In genomic region chr1:155017021-155017945, GRCh38 we compare ENCODE assay signal across 1 cellular context.
TF ChIP-seq lines count a peak whose summit lies in the region.

No MANE protein-coding gene starts in this region.

TF ChIP-seq in HepG2, 621 proteins besides CTCF, POLR2A, EP300 and RAD21 (continued from another document and continues in another):
- TF ChIP-seq ZBTB10 (CRISPR knock-in tag; IDR thresholded peaks at IDR 0.05; ENCODE audit: borderline replicate concordance) = peak; percentile 69; the same call in 1 of the 2 replicates
- TF ChIP-seq NFAT5 (CRISPR knock-in tag; IDR thresholded peaks at IDR 0.05) = no peak
- no peak for TF ChIP-seq ZNF468 (CRISPR knock-in tag; IDR thresholded peaks at IDR 0.05)
- TF ChIP-seq NFATC3 (CRISPR knock-in tag; IDR thresholded peaks at IDR 0.05) = peak; percentile 82
- TF ChIP-seq RBFOX2 (IDR thresholded peaks at IDR 0.05; ENCODE audit: low read depth, low read length) = peak; percentile 90
- 0 out of 2 replicates have a peak, but pooled peaks have one; percentile 55 for TF ChIP-seq ZNF335 (CRISPR knock-in tag; IDR thresholded peaks at IDR 0.05)
- no peak for TF ChIP-seq NR3C1 (CRISPR knock-in tag; IDR thresholded peaks at IDR 0.05)
- TF ChIP-seq MED13 (CRISPR knock-in tag; IDR thresholded peaks at IDR 0.05) = peak; percentile 68; the same call in 1 of the 2 replicates
- TF ChIP-seq LRRFIP1 (CRISPR knock-in tag; conservative IDR thresholded peaks at IDR 0.05) = no peak
- peak; percentile 85 for TF ChIP-seq MIER2 (CRISPR knock-in tag; IDR thresholded peaks at IDR 0.05)
- TF ChIP-seq PHF8 (CRISPR knock-in tag; IDR thresholded peaks at IDR 0.05) = peak; percentile 51; the same call in 1 of the 2 replicates
- TF ChIP-seq ZNF737 (CRISPR knock-in tag; IDR thresholded peaks at IDR 0.05; ENCODE audit: borderline replicate concordance) = no peak
- TF ChIP-seq ZNF790 (CRISPR knock-in tag; IDR thresholded peaks at IDR 0.05; ENCODE audit: borderline replicate concordance) = no peak
- TF ChIP-seq ZNF549 (CRISPR knock-in tag; IDR thresholded peaks at IDR 0.05) = no peak
- TF ChIP-seq EEA1 (CRISPR knock-in tag; IDR thresholded peaks at IDR 0.05; ENCODE audit: borderline replicate concordance) = no peak
- 0 out of 2 replicates have a peak, but pooled peaks have one; percentile 30 for TF ChIP-seq ZNF543 (CRISPR knock-in tag; IDR thresholded peaks at IDR 0.05)
- peak; percentile 90 for TF ChIP-seq HOXA3 (CRISPR knock-in tag; IDR thresholded peaks at IDR 0.05)
- TF ChIP-seq MAF1 (CRISPR knock-in tag; IDR thresholded peaks at IDR 0.05; ENCODE audit: borderline replicate concordance) = peak; percentile 55; the same call in 1 of the 2 replicates
- TF ChIP-seq SETDB1 (CRISPR knock-in tag; IDR thresholded peaks at IDR 0.05; ENCODE audit: borderline replicate concordance) = no peak
- no peak for TF ChIP-seq NFE2L2 (IDR thresholded peaks at IDR 0.05; ENCODE audit: low read length)
- TF ChIP-seq PBX2 (CRISPR knock-in tag; IDR thresholded peaks at IDR 0.05) = no peak
- no peak for TF ChIP-seq MTF1 (CRISPR knock-in tag; IDR thresholded peaks at IDR 0.05)
- TF ChIP-seq, protein P1, sequence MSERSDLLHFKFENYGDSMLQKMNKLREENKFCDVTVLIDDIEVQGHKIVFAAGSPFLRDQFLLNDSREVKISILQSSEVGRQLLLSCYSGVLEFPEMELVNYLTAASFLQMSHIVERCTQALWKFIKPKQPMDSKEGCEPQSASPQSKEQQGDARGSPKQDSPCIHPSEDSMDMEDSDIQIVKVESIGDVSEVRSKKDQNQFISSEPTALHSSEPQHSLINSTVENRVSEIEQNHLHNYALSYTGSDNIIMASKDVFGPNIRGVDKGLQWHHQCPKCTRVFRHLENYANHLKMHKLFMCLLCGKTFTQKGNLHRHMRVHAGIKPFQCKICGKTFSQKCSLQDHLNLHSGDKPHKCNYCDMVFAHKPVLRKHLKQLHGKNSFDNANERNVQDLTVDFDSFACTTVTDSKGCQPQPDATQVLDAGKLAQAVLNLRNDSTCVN (CRISPR knock-in tag; IDR thresholded peaks at IDR 0.05; ENCODE audit: borderline replicate concordance) = peak; percentile 65; the same call in 1 of the 2 replicates
- peak; percentile 84 for TF ChIP-seq ZNF230 (CRISPR knock-in tag; IDR thresholded peaks at IDR 0.05)
- no peak for TF ChIP-seq NCOA1 (CRISPR knock-in tag; IDR thresholded peaks at IDR 0.05)
- no peak for TF ChIP-seq GTF2F1 (IDR thresholded peaks at IDR 0.05; ENCODE audit: low read length)
- TF ChIP-seq ZNF839 (CRISPR knock-in tag; IDR thresholded peaks at IDR 0.05; ENCODE audit: borderline replicate concordance) = no peak; the same call in 1 of the 2 replicates
- peak; percentile 76; the same call in 1 of the 2 replicates for TF ChIP-seq ELF3 (CRISPR knock-in tag; IDR thresholded peaks at IDR 0.05)
- TF ChIP-seq, protein P2, sequence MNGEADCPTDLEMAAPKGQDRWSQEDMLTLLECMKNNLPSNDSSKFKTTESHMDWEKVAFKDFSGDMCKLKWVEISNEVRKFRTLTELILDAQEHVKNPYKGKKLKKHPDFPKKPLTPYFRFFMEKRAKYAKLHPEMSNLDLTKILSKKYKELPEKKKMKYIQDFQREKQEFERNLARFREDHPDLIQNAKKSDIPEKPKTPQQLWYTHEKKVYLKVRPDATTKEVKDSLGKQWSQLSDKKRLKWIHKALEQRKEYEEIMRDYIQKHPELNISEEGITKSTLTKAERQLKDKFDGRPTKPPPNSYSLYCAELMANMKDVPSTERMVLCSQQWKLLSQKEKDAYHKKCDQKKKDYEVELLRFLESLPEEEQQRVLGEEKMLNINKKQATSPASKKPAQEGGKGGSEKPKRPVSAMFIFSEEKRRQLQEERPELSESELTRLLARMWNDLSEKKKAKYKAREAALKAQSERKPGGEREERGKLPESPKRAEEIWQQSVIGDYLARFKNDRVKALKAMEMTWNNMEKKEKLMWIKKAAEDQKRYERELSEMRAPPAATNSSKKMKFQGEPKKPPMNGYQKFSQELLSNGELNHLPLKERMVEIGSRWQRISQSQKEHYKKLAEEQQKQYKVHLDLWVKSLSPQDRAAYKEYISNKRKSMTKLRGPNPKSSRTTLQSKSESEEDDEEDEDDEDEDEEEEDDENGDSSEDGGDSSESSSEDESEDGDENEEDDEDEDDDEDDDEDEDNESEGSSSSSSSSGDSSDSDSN (CRISPR knock-in tag; IDR thresholded peaks at IDR 0.05) = peak; percentile 98
- TF ChIP-seq SPEN (CRISPR knock-in tag; IDR thresholded peaks at IDR 0.05; ENCODE audit: low read depth) = peak; percentile 81
- TF ChIP-seq HMG20B (CRISPR knock-in tag; conservative IDR thresholded peaks at IDR 0.05) = 0 out of 2 replicates have a peak, but pooled peaks have one; percentile 15
- TF ChIP-seq SNAPC4 (CRISPR knock-in tag; IDR thresholded peaks at IDR 0.05) = peak; percentile 53; the same call in 1 of the 2 replicates
- TF ChIP-seq, protein P3, sequence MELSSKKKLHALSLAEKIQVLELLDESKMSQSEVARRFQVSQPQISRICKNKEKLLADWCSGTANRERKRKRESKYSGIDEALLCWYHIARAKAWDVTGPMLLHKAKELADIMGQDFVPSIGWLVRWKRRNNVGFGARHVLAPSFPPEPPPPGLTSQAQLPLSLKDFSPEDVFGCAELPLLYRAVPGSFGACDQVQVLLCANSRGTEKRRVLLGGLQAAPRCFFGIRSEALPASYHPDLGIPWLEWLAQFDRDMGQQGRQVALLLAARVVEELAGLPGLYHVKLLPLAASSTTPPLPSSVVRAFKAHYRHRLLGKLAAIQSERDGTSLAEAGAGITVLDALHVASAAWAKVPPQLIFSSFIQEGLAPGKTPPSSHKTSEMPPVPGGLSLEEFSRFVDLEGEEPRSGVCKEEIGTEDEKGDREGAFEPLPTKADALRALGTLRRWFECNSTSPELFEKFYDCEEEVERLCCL (CRISPR knock-in tag; IDR thresholded peaks at IDR 0.05; ENCODE audit: borderline replicate concordance) = no peak
- TF ChIP-seq ZNF605 (CRISPR knock-in tag; IDR thresholded peaks at IDR 0.05) = peak; percentile 79
- no peak for TF ChIP-seq SMYD3 (CRISPR knock-in tag; IDR thresholded peaks at IDR 0.05)
- TF ChIP-seq XRCC5 (optimal IDR thresholded peaks at IDR 0.05; ENCODE audit: low read length) = peak; percentile 99
- TF ChIP-seq ZNF546 (CRISPR knock-in tag; conservative IDR thresholded peaks at IDR 0.05) = no peak
- TF ChIP-seq SUZ12 (IDR thresholded peaks at IDR 0.05; ENCODE audit: low read depth, low read length) = no peak
- TF ChIP-seq ZNF496 (CRISPR knock-in tag; IDR thresholded peaks at IDR 0.05; ENCODE audit: insufficient replicate concordance) = no peak
- 0 out of 2 replicates have a peak, but pooled peaks have one; percentile 63 for TF ChIP-seq NAIF1 (CRISPR knock-in tag; IDR thresholded peaks at IDR 0.05; ENCODE audit: borderline replicate concordance)
